8 cellular contexts compared by ENCODE assay signal in the genomic region with DNA sequence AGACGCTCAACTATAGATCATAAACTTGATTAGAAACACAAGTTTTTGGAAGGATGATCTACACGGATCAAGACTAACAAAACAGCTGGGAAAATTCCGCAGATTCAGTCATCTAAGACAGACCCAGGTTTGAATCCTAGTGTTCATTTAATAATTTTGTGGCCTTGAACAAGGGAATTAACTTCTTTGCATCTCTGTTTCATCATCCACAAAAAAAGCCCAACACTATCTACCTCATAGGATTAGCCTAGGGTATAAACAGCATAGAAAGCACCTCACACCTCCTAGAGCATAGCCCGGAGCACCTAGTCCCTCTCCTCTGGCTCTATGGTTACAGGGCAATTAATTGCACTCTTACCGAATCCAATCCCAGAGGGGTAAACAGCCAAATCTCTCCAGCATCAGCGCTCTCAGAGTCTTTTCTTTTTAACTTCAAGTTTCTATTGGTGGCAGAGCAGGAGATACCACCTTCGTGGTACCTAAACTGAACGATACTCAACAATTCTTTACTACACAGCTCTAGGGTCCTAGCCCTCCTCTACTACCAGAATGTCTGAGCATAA. TPM values are rescaled to one million over a fixed set of nuclear protein-coding genes. Genes with fewer than 3 reads are reported as not detected.
DNase-seq lines count a peak whose midpoint lies in the region; ATAC-seq and TF ChIP-seq lines count a peak whose summit lies in the region.

No MANE protein-coding gene starts in this region.

- H3K4me3 Mint-ChIP-seq in brain (peak overlapping the region; percentile 93 to 100 (median 99)), nephron progenitor cell (peak overlapping the region; percentile 99)

- TF ChIP-seq CTCF in brain (conservative IDR thresholded peaks at IDR 0.05) (no peak), nephron progenitor cell (IDR thresholded peaks at IDR 0.05) (no peak), lower leg skin (IDR thresholded peaks at IDR 0.05) (no peak)

- no peak overlapping the region for H3K9ac ChIP-seq in Karpas-422 (ENCODE audit: low read length)

- H3K79me2 ChIP-seq in Karpas-422 (ENCODE audit: low read length): peaks cover 76% of the 10 kb centered on the region

- H3K4me1 Mint-ChIP-seq in brain (peaks cover 56% of the 10 kb centered on the region), nephron progenitor cell (peaks cover 47% of the 10 kb centered on the region)

- ATAC-seq in HG03095 (IDR thresholded peaks at IDR 0.05; ENCODE audit: unreplicated experiment): no peak

- TF ChIP-seq POLR2A in lower leg skin (IDR thresholded peaks at IDR 0.05): no peak

- H4K20me1 ChIP-seq in Karpas-422 (ENCODE audit: insufficient read depth, low read depth, low read length): peaks cover 49% of the 10 kb centered on the region; the same call in 1 of the 2 replicates

- 0 out of 2 replicates have a peak, but pooled peaks cover 5% of the 10 kb centered on the region for H3K36me3 ChIP-seq in Karpas-422 (ENCODE audit: insufficient read depth, low read length)

- peaks cover 52% of the 10 kb centered on the region for H3K4me1 ChIP-seq in Karpas-422 (ENCODE audit: low read length)

- intact Hi-C loops in lower leg skin (cut with DNase I; ENCODE audit: low total_unique reads): loop anchor here (10.0 kb wide), 1 partner anchor 139 kb away; no protein-coding TSS in a partner anchor

- no peaks in the 10 kb centered on the region; the same call in 1 of the 2 replicates for H3K27me3 ChIP-seq in Karpas-422 (ENCODE audit: low read length)

- no peaks in the 10 kb centered on the region for H3K9me2 ChIP-seq in Karpas-422 (replicated peaks; ENCODE audit: insufficient read depth, low read length)

- no peaks in the 10 kb centered on the region for H3K9me3 ChIP-seq in Karpas-422 (ENCODE audit: low read length)

- H3K27ac Mint-ChIP-seq in brain (peak overlapping the region; percentile 47 to 100 (median 83)), nephron progenitor cell (peak overlapping the region; percentile 12)

- H3K27me3 Mint-ChIP-seq in brain (peaks cover 17% of the 10 kb centered on the region), nephron progenitor cell (ENCODE audit: low read depth, poor library complexity) (no peaks in the 10 kb centered on the region)

- H3K27ac ChIP-seq in Karpas-422 (ENCODE audit: low read length): no peak overlapping the region

- DNase-seq in COR-L47 (lab: John Stamatoyannopoulos, UW) (peak; percentile 59), Karpas-422 (no peak), nephron progenitor cell (no peak), lower leg skin (ENCODE audit: low spot score in 2 of 2) (no peak), iPS-NIHi7 (ENCODE audit: extremely low spot score) (no peak), UCSD-AML1 (lab: John Stamatoyannopoulos, UW; ENCODE audit: unreplicated experiment) (no peak)

- peaks cover 36% of the 10 kb centered on the region for H3K36me3 Mint-ChIP-seq in brain
- H3K36me3 Mint-ChIP-seq in nephron progenitor cell (ENCODE audit: low read depth): peaks cover 48% of the 10 kb centered on the region

- H3K4me3 ChIP-seq in Karpas-422 (ENCODE audit: low read length) (no peak overlapping the region), lower leg skin (ENCODE audit: low read depth, poor library complexity, severe bottlenecking) (no peak overlapping the region)

- H3K4me2 ChIP-seq in Karpas-422 (ENCODE audit: low read depth, low read length, poor library complexity, severe bottlenecking): peak overlapping the region; percentile 78

- H3K9me3 Mint-ChIP-seq in brain (peaks cover 0 to 17% (median 3%) of the 10 kb centered on the region in 5 experiments), nephron progenitor cell (peaks cover 20% of the 10 kb centered on the region)

- WGBS in lower leg skin, 2 donors: 55 to 61% methylated on average over 8 of the region's 8 CpGs

- H2AFZ ChIP-seq in Karpas-422 (ENCODE audit: low read length): no peak overlapping the region

RNA-seq across cellular contexts. Expression of a gene that starts 3.5 kb away (rescaled TPM):
- 67.6 and 81.0 TPM in 2 replicates for total RNA-seq in Karpas-422 (2014; rRNA removed; shearing (Covaris generic); ENCODE audit: low replicate concordance)
- polyA plus RNA-seq in brain (ENCODE audit: insufficient read depth, low read depth, low replicate concordance): 22.5 TPM
- 10 to 100 TPM; 51.6 to 91.1 (median 66.0) TPM for total RNA-seq in lower leg skin
